Comparison of ENCODE assay signal across 8 cellular contexts in the genomic region with DNA sequence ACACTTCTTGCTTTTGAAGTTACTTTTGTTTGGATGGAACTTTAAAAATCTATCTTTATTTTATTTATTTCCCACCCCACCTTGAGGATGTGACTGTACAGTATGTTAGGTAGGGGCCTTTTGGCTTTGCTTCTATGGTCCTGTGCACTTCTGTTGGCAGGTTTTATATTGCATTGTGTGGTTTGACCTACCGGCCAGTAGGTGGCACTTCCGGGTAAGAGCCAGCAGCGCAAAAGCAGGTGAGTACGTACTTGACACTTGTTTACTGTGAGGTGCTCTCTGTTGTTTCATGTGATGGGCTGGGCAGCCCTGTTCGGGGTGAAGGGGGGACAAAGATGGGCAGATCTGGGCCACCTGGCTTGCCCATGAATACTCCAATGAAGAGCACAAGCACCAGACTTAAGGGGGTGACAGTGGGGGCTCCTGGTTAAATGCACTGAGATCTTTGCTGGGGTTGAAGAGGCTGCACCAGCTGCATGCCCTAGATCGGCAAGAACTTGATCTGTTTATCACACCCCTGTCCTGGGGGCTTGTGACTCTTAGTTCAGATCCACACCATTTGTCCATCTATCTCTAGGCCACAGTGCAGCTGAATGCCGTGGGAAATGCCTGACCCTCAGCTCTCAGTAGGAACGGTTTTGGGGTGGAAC.
A peak's percentile ranks its signal among the peaks of the same experiment; 100 is the strongest.
DNase-seq lines count a peak whose midpoint lies in the region; ATAC-seq, FAIRE-seq and TF ChIP-seq lines count a peak whose summit lies in the region.

No MANE protein-coding gene starts in this region.

- H3K36me3 ChIP-seq in HepG2 (replicated peaks in 1 of 2; ENCODE audit: control insufficient read depth in 1 of 2, insufficient read depth in 2 of 2, low read length in 2 of 2), result no peaks in the 10 kb centered on the region

- no peaks in the 10 kb centered on the region for H3K4me1 Mint-ChIP-seq in CD14-positive monocyte

- TF ChIP-seq RAD21 in HepG2 (CRISPR knock-in tag; IDR thresholded peaks at IDR 0.05), result peak; percentile 15; the same call in 1 of the 2 replicates

- H3K27ac Mint-ChIP-seq in CD14-positive monocyte, result peak overlapping the region in 1 of 7 donors; percentile 58

- no peak overlapping the region for H3K4me3 ChIP-seq in HepG2 (replicated peaks in 1 of 3; ENCODE audit: insufficient read depth in 1 of 3, low read depth in 2 of 3, low read length in 3 of 3)

- peaks cover 0 to 2% (median 0%) of the 10 kb centered on the region in 3 donors for H3K27me3 Mint-ChIP-seq in CD14-positive monocyte (ENCODE audit: low read depth in 3 of 3)

- intact Hi-C loops in HepG2 (cut with micrococcal nuclease; ENCODE audit: unreplicated experiment), result no loop called here
- intact Hi-C loops in CD14-positive monocyte (cut with micrococcal nuclease), result no loop called here

- H3K4me2 ChIP-seq in HepG2 (ENCODE audit: low read depth, low read length), result no peak overlapping the region

- H3K9ac ChIP-seq in HepG2 (ENCODE audit: insufficient read depth, low read depth, low read length), result no peak overlapping the region

- TF ChIP-seq EP300 in HepG2 (IDR thresholded peaks at IDR 0.05; ENCODE audit: low read depth in 2 of 2, low read length in 2 of 2) (no peak), HepG2 (CRISPR knock-in tag; IDR thresholded peaks at IDR 0.05; ENCODE audit: borderline replicate concordance) (no peak)

- H3K27ac ChIP-seq in HepG2 (ENCODE audit: extremely low read length, insufficient read depth, low read length), result no peak overlapping the region

- TF ChIP-seq CTCF in GM20000 (IDR thresholded peaks at IDR 0.05; ENCODE audit: extremely low read depth, missing control alignments) (no peak), HepG2 (CRISPR knock-in tag; IDR thresholded peaks at IDR 0.05) (peak; percentile 73), CD14-positive monocyte (IDR thresholded peaks at IDR 0.05) (no peak)

- no peaks in the 10 kb centered on the region for H3K9me3 ChIP-seq in HepG2 (ENCODE audit: low read length)

- no TSS peak for BruUV-seq in HepG2 (replicated peaks; lab: Mats Ljungman, UMichigan)

- H3K4me1 ChIP-seq in HepG2 (ENCODE audit: insufficient read depth, low read length), result no peaks in the 10 kb centered on the region

- H3K36me3 Mint-ChIP-seq in CD14-positive monocyte, result no peaks in the 10 kb centered on the region

- peak; percentile 86 for ATAC-seq in HG03460 (IDR thresholded peaks at IDR 0.05; ENCODE audit: unreplicated experiment)
- peak; percentile 100 for ATAC-seq in HepG2

- 8% methylated on average over 7 of the region's 8 CpGs for WGBS in HepG2 (ENCODE audit: low lambda C conversion rate)

- peak; percentile 69 for FAIRE-seq in HepG2 (lab: Jason Lieb, UNC)
- no peak for FAIRE-seq in GM19239 (lab: Jason Lieb, UNC)

- TF ChIP-seq POLR2A in HepG2 (IDR thresholded peaks at IDR 0.05; ENCODE audit: insufficient read depth in 1 of 2, low read depth in 2 of 2, low read length in 2 of 2), result no peak

- CTCF ChIA-PET in HepG2 (lab: Yijun Ruan, JAX; ENCODE audit: low intra/inter-chr PET ratio, low total read pairs), result no interaction called here

- no peak overlapping the region for H2AFZ ChIP-seq in HepG2 (ENCODE audit: low read length)

- POLR2A ChIA-PET in HepG2 (lab: Yijun Ruan, JAX), result no interaction called here

- in situ Hi-C loops in HepG2 (cut with HindIII; ENCODE audit: extremely low pct_ligation_motif_present, low pct_unique_long_range_greater_than_20kb), result no loop called here

- no peaks in the 10 kb centered on the region for H4K20me1 ChIP-seq in HepG2 (ENCODE audit: insufficient read depth, low read length)

- H3K4me3 Mint-ChIP-seq in CD14-positive monocyte, result no peak overlapping the region

- H3K79me2 ChIP-seq in HepG2 (ENCODE audit: insufficient read depth, low read length), result no peaks in the 10 kb centered on the region

- peaks cover 4 to 13% (median 6%) of the 10 kb centered on the region in 7 donors for H3K9me3 Mint-ChIP-seq in CD14-positive monocyte

- peak; percentile 44 for DNase-seq in DMS53 treated with DMSO at 0.1 percent for 48 hours (lab: John Stamatoyannopoulos, UW; ENCODE audit: unreplicated experiment)
- peak; percentile 4 for DNase-seq in GM20000 (ENCODE audit: low spot score)
- DNase-seq in SKM-1 treated with dmso at 0.1 percent for 144 hours (lab: John Stamatoyannopoulos, UW; ENCODE audit: unreplicated experiment), result peak; percentile 43
- peak; percentile 46 for DNase-seq in HepG2 (ENCODE audit: low spot score)
- no peak for DNase-seq in CD14-positive monocyte (ENCODE audit: low spot score)
- no peak for DNase-seq in AG08395 (ENCODE audit: low spot score)
- DNase-seq in GM19239 (ENCODE audit: insufficient read length, low spot score), result no peak

- H3K27me3 ChIP-seq in HepG2 (ENCODE audit: control insufficient read depth in 1 of 2, insufficient read depth in 2 of 2, low read length in 2 of 2), result no peaks in the 10 kb centered on the region

TF ChIP-seq in HepG2, 621 proteins besides CTCF, POLR2A, EP300 and RAD21:
- TF ChIP-seq TBX2 (CRISPR knock-in tag; IDR thresholded peaks at IDR 0.05; ENCODE audit: borderline replicate concordance) (0 out of 2 replicates have a peak, but pooled peaks have one; percentile 17), GABPB1 (CRISPR knock-in tag; IDR thresholded peaks at IDR 0.05) (peak; percentile 66), BORCS8-MEF2B (CRISPR knock-in tag; IDR thresholded peaks at IDR 0.05) (no peak), XRCC5 (optimal IDR thresholded peaks at IDR 0.05; ENCODE audit: low read length) (peak; percentile 76), STAG1 (CRISPR knock-in tag; IDR thresholded peaks at IDR 0.05) (peak; percentile 52), ZMYM4 (CRISPR knock-in tag; IDR thresholded peaks at IDR 0.05) (0 out of 2 replicates have a peak, but pooled peaks have one; percentile 26), ARNT2 (CRISPR knock-in tag; IDR thresholded peaks at IDR 0.05; ENCODE audit: low read depth) (no peak), CCDC6 (CRISPR knock-in tag; IDR thresholded peaks at IDR 0.05) (no peak), FOXA1 (IDR thresholded peaks at IDR 0.05) (no peak), FOXA1 (CRISPR knock-in tag; IDR thresholded peaks at IDR 0.05) (0 out of 2 replicates have a peak, but pooled peaks have one; percentile 20), ZNF20 (CRISPR knock-in tag; IDR thresholded peaks at IDR 0.05) (peak; percentile 96), SMC3 (IDR thresholded peaks at IDR 0.05; ENCODE audit: low read length) (peak; percentile 32; the same call in 1 of the 2 replicates), ELF1 (CRISPR knock-in tag; IDR thresholded peaks at IDR 0.05) (peak; percentile 27; the same call in 1 of the 2 replicates), GABPA (IDR thresholded peaks at IDR 0.05; ENCODE audit: low read depth, low read length) (no peak), GABPA (CRISPR knock-in tag; IDR thresholded peaks at IDR 0.05; ENCODE audit: low read depth) (peak; percentile 65)
- TF ChIP-seq, protein P1, sequence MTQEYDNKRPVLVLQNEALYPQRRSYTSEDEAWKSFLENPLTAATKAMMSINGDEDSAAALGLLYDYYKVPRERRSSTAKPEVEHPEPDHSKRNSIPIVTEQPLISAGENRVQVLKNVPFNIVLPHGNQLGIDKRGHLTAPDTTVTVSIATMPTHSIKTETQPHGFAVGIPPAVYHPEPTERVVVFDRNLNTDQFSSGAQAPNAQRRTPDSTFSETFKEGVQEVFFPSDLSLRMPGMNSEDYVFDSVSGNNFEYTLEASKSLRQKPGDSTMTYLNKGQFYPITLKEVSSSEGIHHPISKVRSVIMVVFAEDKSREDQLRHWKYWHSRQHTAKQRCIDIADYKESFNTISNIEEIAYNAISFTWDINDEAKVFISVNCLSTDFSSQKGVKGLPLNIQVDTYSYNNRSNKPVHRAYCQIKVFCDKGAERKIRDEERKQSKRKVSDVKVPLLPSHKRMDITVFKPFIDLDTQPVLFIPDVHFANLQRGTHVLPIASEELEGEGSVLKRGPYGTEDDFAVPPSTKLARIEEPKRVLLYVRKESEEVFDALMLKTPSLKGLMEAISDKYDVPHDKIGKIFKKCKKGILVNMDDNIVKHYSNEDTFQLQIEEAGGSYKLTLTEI (CRISPR knock-in tag; conservative IDR thresholded peaks at IDR 0.05), result no peak
TF ChIP-seq in HepG2: peak in this region for 10.

Comparison
In these comparisons a context has a peak if more than half of its experiments do, and no peak if none do; other contexts are left out.
1. DNase-seq: peak in DMS53 treated with DMSO at 0.1 percent for 48 hours (single experiment), GM20000 (single experiment), SKM-1 treated with dmso at 0.1 percent for 144 hours (single experiment) and HepG2 (single experiment); none in CD14-positive monocyte (single experiment), AG08395 (single experiment) and GM19239 (single experiment).